18 cellular contexts compared by ENCODE assay signal in genomic region chr5:7415948-7416535, GRCh38. TPM values are rescaled to one million over a fixed set of nuclear protein-coding genes. Genes with fewer than 3 reads are reported as not detected.
"Had no signal": no experiment of that assay in that cellular context is flagged by ENCODE, and none has a peak within 500 bp of the region (broad histone marks: within the 10 kb centered on the region; RNA-seq: fewer than 3 reads in every experiment).

No MANE protein-coding gene starts in this region.

- H3K36me3 Mint-ChIP-seq: immature natural killer cell, memory B cell, mesothelial cell of epicardium, natural killer cell had no signal

- H3K4me3 Mint-ChIP-seq: immature natural killer cell, memory B cell, mesothelial cell of epicardium, natural killer cell, type B pancreatic cell had no signal

- H3K4me3 ChIP-seq: dorsolateral prefrontal cortex, left lung, lower lobe of right lung, smooth muscle cell had no signal

- H3K27ac Mint-ChIP-seq: immature natural killer cell, memory B cell, mesothelial cell of epicardium, natural killer cell, type B pancreatic cell had no signal

- H3K4me1 Mint-ChIP-seq: immature natural killer cell, natural killer cell had no signal

- ATAC-seq: esophagus mucosa, left lung, natural killer cell, right cardiac atrium had no signal

- H3K27me3 ChIP-seq: dorsolateral prefrontal cortex had no signal

- H3K27ac ChIP-seq: left lung, lower lobe of right lung, neutrophil had no signal

- H3K4me1 ChIP-seq: left lung, lower lobe of right lung had no signal

- H3K4me2 ChIP-seq: smooth muscle cell had no signal

- H3K9me3 Mint-ChIP-seq: mesothelial cell of epicardium, type B pancreatic cell had no signal

- DNase-seq: caudate nucleus; cortex of kidney; dorsolateral prefrontal cortex; effector memory CD4-positive, alpha-beta T cell; foreskin fibroblast; immature natural killer cell; left lung; lower lobe of right lung; natural killer cell; right cardiac atrium; stimulated activated CD4-positive, alpha-beta T cell treated with anti-CD3 and anti-CD28 coated beads, Interleukin-2, amount 100 ng/mL, for 48 hours had no signal

- H3K9me3 ChIP-seq: left lung, lower lobe of right lung, neutrophil had no signal

- H3K36me3 ChIP-seq: left lung, lower lobe of right lung, neutrophil had no signal

RNA-seq across cellular contexts. Expression of gene ADCY2, which starts 20.1 kb away (rescaled TPM):
- total RNA-seq: myocyte, natural killer cell had no signal
